ENCODE assay signal across 10 cellular contexts in genomic region chr4:139872274-139872673, GRCh38.
DNase-seq lines count a peak whose midpoint lies in the region; ATAC-seq and TF ChIP-seq lines count a peak whose summit lies in the region.
"Had no signal": no experiment of that assay in that cellular context is flagged by ENCODE, and none has a peak within 500 bp of the region (broad histone marks: within the 10 kb centered on the region; RNA-seq: fewer than 3 reads in every experiment).

No MANE protein-coding gene starts in this region.

- intact Hi-C loops in activated naive CD4-positive, alpha-beta T cell treated with anti-CD3 and anti-CD28 coated beads for 36 hours (cut with micrococcal nuclease), result no loop called here
- intact Hi-C loops in upper lobe of right lung (cut with DNase I), result no loop called here

- TF ChIP-seq CTCF in glutamatergic neuron (IDR thresholded peaks at IDR 0.05; ENCODE audit: partially characterized antibody, unreplicated experiment) (no peak), upper lobe of right lung (IDR thresholded peaks at IDR 0.05) (no peak), gastroesophageal sphincter (IDR thresholded peaks at IDR 0.05) (no peak)

- no peak overlapping the region for H3K27ac ChIP-seq in upper lobe of right lung
- no peak overlapping the region for H3K27ac ChIP-seq in gastroesophageal sphincter

- DNase-seq in activated naive CD4-positive, alpha-beta T cell treated with anti-CD3 and anti-CD28 coated beads, Interleukin-2, amount 50 U/mL, for 72 hours (ENCODE audit: low spot score in 2 of 2), result no peak
- DNase-seq in activated naive CD4-positive, alpha-beta T cell treated with anti-CD3 and anti-CD28 coated beads for 36 hours, result no peak
- DNase-seq in SW 1271 (lab: John Stamatoyannopoulos, UW) (peak; percentile 51 to 88), glutamatergic neuron (no peak), upper lobe of right lung (no peak), D341Med (ENCODE audit: low spot score) (no peak)
- DNase-seq in stimulated activated CD4-positive, alpha-beta T cell treated with anti-CD3 and anti-CD28 coated beads, Interleukin-12 subunit alpha, Interleukin-12 subunit beta, amount 100 ng/mL, for 4 hours, result no peak
- DNase-seq: activated B cell treated with CpG ODN at 0.5 μM for 24 hours, COR-L47 had no signal

- H3K36me3 ChIP-seq in upper lobe of right lung, result no peaks in the 10 kb centered on the region
- no peaks in the 10 kb centered on the region for H3K36me3 ChIP-seq in gastroesophageal sphincter

- H3K4me1 Mint-ChIP-seq in activated naive CD4-positive, alpha-beta T cell treated with anti-CD3 and anti-CD28 coated beads for 36 hours (ENCODE audit: low read depth), result peaks cover 5% of the 10 kb centered on the region
- H3K4me1 Mint-ChIP-seq in glutamatergic neuron (ENCODE audit: low read depth, unreplicated experiment), result peaks cover 40% of the 10 kb centered on the region
- H3K4me1 Mint-ChIP-seq: activated B cell treated with CpG ODN at 0.5 μM for 24 hours had no signal

- H3K4me3 Mint-ChIP-seq in activated naive CD4-positive, alpha-beta T cell treated with anti-CD3 and anti-CD28 coated beads for 36 hours, result no peak overlapping the region
- no peak overlapping the region for H3K4me3 Mint-ChIP-seq in glutamatergic neuron (ENCODE audit: unreplicated experiment)
- H3K4me3 Mint-ChIP-seq: activated B cell treated with CpG ODN at 0.5 μM for 24 hours had no signal

- no peak for TF ChIP-seq POLR2A in gastroesophageal sphincter (IDR thresholded peaks at IDR 0.05)

- no peak overlapping the region for H3K4me3 ChIP-seq in upper lobe of right lung
- H3K4me3 ChIP-seq in gastroesophageal sphincter, result no peak overlapping the region

- no peak for TF ChIP-seq EP300 in gastroesophageal sphincter (IDR thresholded peaks at IDR 0.05)

- CTCF ChIA-PET in activated naive CD4-positive, alpha-beta T cell treated with anti-CD3 and anti-CD28 coated beads for 36 hours (lab: Charles Lee), result no interaction called here

- H3K9me3 ChIP-seq in upper lobe of right lung, result no peaks in the 10 kb centered on the region
- H3K9me3 ChIP-seq in gastroesophageal sphincter, result no peaks in the 10 kb centered on the region

- peaks cover 0 to 13% of the 10 kb centered on the region in 2 donors for H3K9me3 Mint-ChIP-seq in activated naive CD4-positive, alpha-beta T cell treated with anti-CD3 and anti-CD28 coated beads, Interleukin-2, amount 50 U/mL, for 72 hours
- H3K9me3 Mint-ChIP-seq in activated naive CD4-positive, alpha-beta T cell treated with anti-CD3 and anti-CD28 coated beads for 36 hours, result no peaks in the 10 kb centered on the region
- H3K9me3 Mint-ChIP-seq in glutamatergic neuron (ENCODE audit: unreplicated experiment), result peaks cover 10% of the 10 kb centered on the region
- H3K9me3 Mint-ChIP-seq: activated B cell treated with CpG ODN at 0.5 μM for 24 hours had no signal

- peak; percentile 89 to 91 for ATAC-seq in activated naive CD4-positive, alpha-beta T cell treated with anti-CD3 and anti-CD28 coated beads, Interleukin-2, amount 50 U/mL, for 72 hours
- ATAC-seq in upper lobe of right lung (peak; percentile 89), gastroesophageal sphincter (no peak)

- peaks cover 2% of the 10 kb centered on the region for H3K27me3 Mint-ChIP-seq in activated naive CD4-positive, alpha-beta T cell treated with anti-CD3 and anti-CD28 coated beads for 36 hours (ENCODE audit: low read depth)
- peaks cover 7% of the 10 kb centered on the region for H3K27me3 Mint-ChIP-seq in glutamatergic neuron (ENCODE audit: unreplicated experiment)
- H3K27me3 Mint-ChIP-seq: activated B cell treated with CpG ODN at 0.5 μM for 24 hours had no signal

- no peaks in the 10 kb centered on the region for H3K27me3 ChIP-seq in upper lobe of right lung
- no peaks in the 10 kb centered on the region for H3K27me3 ChIP-seq in gastroesophageal sphincter

- WGBS in gastroesophageal sphincter (ENCODE audit: low coverage in 1 of 2), 2 donors, result 59 to 88% methylated on average over 2 of the region's 2 CpGs

- H3K4me1 ChIP-seq in upper lobe of right lung (peaks cover 9% of the 10 kb centered on the region), gastroesophageal sphincter (peaks cover 0 to 11% (median 11%) of the 10 kb centered on the region in 3 donors)

- H3K36me3 Mint-ChIP-seq in activated naive CD4-positive, alpha-beta T cell treated with anti-CD3 and anti-CD28 coated beads, Interleukin-2, amount 50 U/mL, for 72 hours, result peaks cover 9 to 15% of the 10 kb centered on the region in 2 donors
- no peaks in the 10 kb centered on the region for H3K36me3 Mint-ChIP-seq in activated naive CD4-positive, alpha-beta T cell treated with anti-CD3 and anti-CD28 coated beads for 36 hours (ENCODE audit: low read depth)
- no peaks in the 10 kb centered on the region for H3K36me3 Mint-ChIP-seq in glutamatergic neuron (ENCODE audit: unreplicated experiment)

- H3K27ac Mint-ChIP-seq in activated naive CD4-positive, alpha-beta T cell treated with anti-CD3 and anti-CD28 coated beads, Interleukin-2, amount 50 U/mL, for 72 hours, result peak overlapping the region in 1 of 2 donors; percentile 54
- H3K27ac Mint-ChIP-seq in activated naive CD4-positive, alpha-beta T cell treated with anti-CD3 and anti-CD28 coated beads for 36 hours, result no peak overlapping the region
- H3K27ac Mint-ChIP-seq in glutamatergic neuron (ENCODE audit: unreplicated experiment), result peak overlapping the region; percentile 19
- H3K27ac Mint-ChIP-seq: activated B cell treated with CpG ODN at 0.5 μM for 24 hours had no signal

Comparison
In these comparisons a context has a peak if more than half of its experiments do, and no peak if none do; other contexts are left out.
1. DNase-seq: peak in SW 1271 (2 of 2); none in activated naive CD4-positive, alpha-beta T cell treated with anti-CD3 and anti-CD28 coated beads, Interleukin-2, amount 50 U/mL, for 72 hours (0 of 2), activated naive CD4-positive, alpha-beta T cell treated with anti-CD3 and anti-CD28 coated beads for 36 hours (single experiment), glutamatergic neuron (single experiment), upper lobe of right lung (single experiment), D341Med (single experiment) and stimulated activated CD4-positive, alpha-beta T cell treated with anti-CD3 and anti-CD28 coated beads, Interleukin-12 subunit alpha, Interleukin-12 subunit beta, amount 100 ng/mL, for 4 hours (single experiment).